8 cellular contexts compared by ENCODE assay signal in genomic region chr3:4656059-4656458, GRCh38.
DNase-seq lines count a peak whose midpoint lies in the region; ATAC-seq and TF ChIP-seq lines count a peak whose summit lies in the region.

No MANE protein-coding gene starts in this region.

- peaks cover 0 to 9% (median 0%) of the 10 kb centered on the region in 4 donors for H3K36me3 ChIP-seq in transverse colon

- peak; percentile 24 for DNase-seq in activated CD4-positive, alpha-beta T cell treated with anti-CD3 and anti-CD28 coated beads for 48 hours
- no peak for DNase-seq in activated CD4-positive, alpha-beta T cell treated with anti-CD3 and anti-CD28 coated beads for 1 hour
- peak; percentile 53 to 80 for DNase-seq in NCI-H526 (lab: John Stamatoyannopoulos, UW)
- peak in 55 of 61 donors; percentile 2 to 79 (median 40) for DNase-seq in caudate nucleus (lab: John Stamatoyannopoulos, UW)
- DNase-seq in kidney glomerular epithelial cell (lab: John Stamatoyannopoulos, UW), result peak; percentile 81
- peak; percentile 30 for DNase-seq in transverse colon
- no peak for DNase-seq in activated T-helper 2 cell treated with anti-CD3 and anti-CD28 coated beads, Interferon-gamma antibody, Interleukin-2, Interleukin-4, amounts not matched to agents 10 μg/mL and 5 μg/mL and 100 μg/mL, durations not matched to agents 14 hours and 24 hours and 36 hours (ENCODE audit: low spot score)

- no peak for TF ChIP-seq POLR2A in transverse colon (IDR thresholded peaks at IDR 0.05)

- H3K4me3 ChIP-seq in transverse colon, result no peak overlapping the region

- no peaks in the 10 kb centered on the region for H3K9me3 ChIP-seq in transverse colon

- H3K27ac Mint-ChIP-seq in activated T-helper 2 cell treated with anti-CD3 and anti-CD28 coated beads, Interferon-gamma antibody, Interleukin-2, Interleukin-4, amounts not matched to agents 10 μg/mL and 5 μg/mL and 100 μg/mL, durations not matched to agents 14 hours and 24 hours and 36 hours, result no peak overlapping the region

- peaks cover 53% of the 10 kb centered on the region for H3K36me3 Mint-ChIP-seq in activated T-helper 2 cell treated with anti-CD3 and anti-CD28 coated beads, Interferon-gamma antibody, Interleukin-2, Interleukin-4, amounts not matched to agents 10 μg/mL and 5 μg/mL and 100 μg/mL, durations not matched to agents 14 hours and 24 hours and 36 hours (ENCODE audit: low read depth)

- no peaks in the 10 kb centered on the region for H3K27me3 ChIP-seq in transverse colon

- 45% methylated on average over 6 of the region's 6 CpGs; no CpG with 5 or more reads in 1 of the 2 donors for WGBS in transverse colon (ENCODE audit: low coverage in 1 of 2), 2 donors

- in situ Hi-C loops in transverse colon (cut with MboI; ENCODE audit: low pct_ligation_motif_present in 1 of 4, low pct_unique_long_range_greater_than_20kb in 1 of 4, low sequenced_read_pairs in 3 of 4), result no loop called here

- intact Hi-C loops in transverse colon (cut with DNase I; ENCODE audit: low total_unique reads), result no loop called here
- intact Hi-C loops in activated T-helper 2 cell treated with anti-CD3 and anti-CD28 coated beads, Interferon-gamma antibody, Interleukin-2, Interleukin-4, amounts not matched to agents 10 μg/mL and 5 μg/mL and 100 μg/mL, durations not matched to agents 14 hours and 24 hours and 36 hours (cut with micrococcal nuclease), result no loop called here

- H3K27me3 Mint-ChIP-seq in activated T-helper 2 cell treated with anti-CD3 and anti-CD28 coated beads, Interferon-gamma antibody, Interleukin-2, Interleukin-4, amounts not matched to agents 10 μg/mL and 5 μg/mL and 100 μg/mL, durations not matched to agents 14 hours and 24 hours and 36 hours (ENCODE audit: low read depth), result no peaks in the 10 kb centered on the region

- no peak overlapping the region for H3K27ac ChIP-seq in caudate nucleus (ENCODE audit: low read depth, low read length)
- peak overlapping the region in 1 of 4 donors; percentile 5 for H3K27ac ChIP-seq in transverse colon

- TF ChIP-seq CTCF in transverse colon (IDR thresholded peaks at IDR 0.05), result peak; percentile 52 to 72 (median 66)

- ATAC-seq in HG02623 (IDR thresholded peaks at IDR 0.05; ENCODE audit: unreplicated experiment), result no peak

- H3K9me3 Mint-ChIP-seq in activated T-helper 2 cell treated with anti-CD3 and anti-CD28 coated beads, Interferon-gamma antibody, Interleukin-2, Interleukin-4, amounts not matched to agents 10 μg/mL and 5 μg/mL and 100 μg/mL, durations not matched to agents 14 hours and 24 hours and 36 hours, result no peaks in the 10 kb centered on the region

- no peaks in the 10 kb centered on the region for H3K4me1 Mint-ChIP-seq in activated T-helper 2 cell treated with anti-CD3 and anti-CD28 coated beads, Interferon-gamma antibody, Interleukin-2, Interleukin-4, amounts not matched to agents 10 μg/mL and 5 μg/mL and 100 μg/mL, durations not matched to agents 14 hours and 24 hours and 36 hours (ENCODE audit: low read depth)

- no peaks in the 10 kb centered on the region for H3K4me1 ChIP-seq in transverse colon

- H3K4me3 Mint-ChIP-seq in activated T-helper 2 cell treated with anti-CD3 and anti-CD28 coated beads, Interferon-gamma antibody, Interleukin-2, Interleukin-4, amounts not matched to agents 10 μg/mL and 5 μg/mL and 100 μg/mL, durations not matched to agents 14 hours and 24 hours and 36 hours (ENCODE audit: low read depth), result no peak overlapping the region

- TF ChIP-seq EP300 in transverse colon (IDR thresholded peaks at IDR 0.05; ENCODE audit: low read depth), result no peak

Comparison
In these comparisons a context has a peak if more than half of its experiments do, and no peak if none do; other contexts are left out.
1. DNase-seq: peak in activated CD4-positive, alpha-beta T cell treated with anti-CD3 and anti-CD28 coated beads for 48 hours (single experiment), NCI-H526 (2 of 2), caudate nucleus (55 of 61), kidney glomerular epithelial cell (single experiment) and transverse colon (single experiment); none in activated CD4-positive, alpha-beta T cell treated with anti-CD3 and anti-CD28 coated beads for 1 hour (single experiment) and activated T-helper 2 cell treated with anti-CD3 and anti-CD28 coated beads, Interferon-gamma antibody, Interleukin-2, Interleukin-4, amounts not matched to agents 10 μg/mL and 5 μg/mL and 100 μg/mL, durations not matched to agents 14 hours and 24 hours and 36 hours (single experiment).